Comparison of ENCODE assay signal across 14 cellular contexts in genomic region chr22:28570697-28571373, GRCh38.
"Had no signal": no experiment of that assay in that cellular context is flagged by ENCODE, and none has a peak within 500 bp of the region (broad histone marks: within the 10 kb centered on the region; RNA-seq: fewer than 3 reads in every experiment).

No MANE protein-coding gene starts in this region.

- H3K4me1 ChIP-seq: left ventricle myocardium inferior, suprapubic skin had no signal

- H3K36me3 ChIP-seq: left ventricle myocardium inferior, suprapubic skin, upper lobe of left lung had no signal

- FAIRE-seq: islet of Langerhans had no signal

- H3K9me3 ChIP-seq: left ventricle myocardium inferior, suprapubic skin, upper lobe of left lung had no signal

- H3K4me3 ChIP-seq: left ventricle myocardium inferior, suprapubic skin, upper lobe of left lung had no signal

- H3K27ac ChIP-seq: left ventricle myocardium inferior, suprapubic skin, upper lobe of left lung had no signal

- H3K27me3 ChIP-seq: suprapubic skin, upper lobe of left lung had no signal

- DNase-seq: activated CD4-positive, alpha-beta T cell treated with anti-CD3 and anti-CD28 coated beads, Interleukin-2, amount 10 ng/mL, durations not matched to agents 24 days and 14 days; activated naive CD4-positive, alpha-beta T cell treated with Interleukin-2 at 50 U/mL for 16 hours; central memory CD4-positive, alpha-beta T cell; effector memory CD8-positive, alpha-beta T cell; erythroblast; foreskin fibroblast; head of caudate nucleus; left ventricle myocardium inferior; stimulated activated CD4-positive, alpha-beta T cell treated with anti-CD3 and anti-CD28 coated beads, Interleukin-4, amount 100 ng/mL, for 1 hour; stimulated activated CD8-positive, alpha-beta memory T cell treated with anti-CD3 and anti-CD28 coated beads, Interleukin-4, amount 100 ng/mL, for 48 hours; stimulated activated naive CD8-positive, alpha-beta T cell treated with anti-CD3 and anti-CD28 coated beads, Interleukin-15, Interleukin-2, amounts not matched to agents 100 U/mL and 50 U/mL, for 24 hours; upper lobe of left lung had no signal

- ATAC-seq: effector memory CD8-positive, alpha-beta T cell; stimulated activated naive CD8-positive, alpha-beta T cell treated with anti-CD3 and anti-CD28 coated beads, Interleukin-15, Interleukin-2, amounts not matched to agents 100 U/mL and 50 U/mL, for 24 hours had no signal
